ENCODE assay signal across 1 cellular context in genomic region chr3:143763568-143764162, GRCh38.
TF ChIP-seq lines count a peak whose summit lies in the region.

No MANE protein-coding gene starts in this region.

TF ChIP-seq in K562, 482 proteins besides CTCF, POLR2A, EP300 and RAD21 (continued from another document):
- TF ChIP-seq, protein P1, sequence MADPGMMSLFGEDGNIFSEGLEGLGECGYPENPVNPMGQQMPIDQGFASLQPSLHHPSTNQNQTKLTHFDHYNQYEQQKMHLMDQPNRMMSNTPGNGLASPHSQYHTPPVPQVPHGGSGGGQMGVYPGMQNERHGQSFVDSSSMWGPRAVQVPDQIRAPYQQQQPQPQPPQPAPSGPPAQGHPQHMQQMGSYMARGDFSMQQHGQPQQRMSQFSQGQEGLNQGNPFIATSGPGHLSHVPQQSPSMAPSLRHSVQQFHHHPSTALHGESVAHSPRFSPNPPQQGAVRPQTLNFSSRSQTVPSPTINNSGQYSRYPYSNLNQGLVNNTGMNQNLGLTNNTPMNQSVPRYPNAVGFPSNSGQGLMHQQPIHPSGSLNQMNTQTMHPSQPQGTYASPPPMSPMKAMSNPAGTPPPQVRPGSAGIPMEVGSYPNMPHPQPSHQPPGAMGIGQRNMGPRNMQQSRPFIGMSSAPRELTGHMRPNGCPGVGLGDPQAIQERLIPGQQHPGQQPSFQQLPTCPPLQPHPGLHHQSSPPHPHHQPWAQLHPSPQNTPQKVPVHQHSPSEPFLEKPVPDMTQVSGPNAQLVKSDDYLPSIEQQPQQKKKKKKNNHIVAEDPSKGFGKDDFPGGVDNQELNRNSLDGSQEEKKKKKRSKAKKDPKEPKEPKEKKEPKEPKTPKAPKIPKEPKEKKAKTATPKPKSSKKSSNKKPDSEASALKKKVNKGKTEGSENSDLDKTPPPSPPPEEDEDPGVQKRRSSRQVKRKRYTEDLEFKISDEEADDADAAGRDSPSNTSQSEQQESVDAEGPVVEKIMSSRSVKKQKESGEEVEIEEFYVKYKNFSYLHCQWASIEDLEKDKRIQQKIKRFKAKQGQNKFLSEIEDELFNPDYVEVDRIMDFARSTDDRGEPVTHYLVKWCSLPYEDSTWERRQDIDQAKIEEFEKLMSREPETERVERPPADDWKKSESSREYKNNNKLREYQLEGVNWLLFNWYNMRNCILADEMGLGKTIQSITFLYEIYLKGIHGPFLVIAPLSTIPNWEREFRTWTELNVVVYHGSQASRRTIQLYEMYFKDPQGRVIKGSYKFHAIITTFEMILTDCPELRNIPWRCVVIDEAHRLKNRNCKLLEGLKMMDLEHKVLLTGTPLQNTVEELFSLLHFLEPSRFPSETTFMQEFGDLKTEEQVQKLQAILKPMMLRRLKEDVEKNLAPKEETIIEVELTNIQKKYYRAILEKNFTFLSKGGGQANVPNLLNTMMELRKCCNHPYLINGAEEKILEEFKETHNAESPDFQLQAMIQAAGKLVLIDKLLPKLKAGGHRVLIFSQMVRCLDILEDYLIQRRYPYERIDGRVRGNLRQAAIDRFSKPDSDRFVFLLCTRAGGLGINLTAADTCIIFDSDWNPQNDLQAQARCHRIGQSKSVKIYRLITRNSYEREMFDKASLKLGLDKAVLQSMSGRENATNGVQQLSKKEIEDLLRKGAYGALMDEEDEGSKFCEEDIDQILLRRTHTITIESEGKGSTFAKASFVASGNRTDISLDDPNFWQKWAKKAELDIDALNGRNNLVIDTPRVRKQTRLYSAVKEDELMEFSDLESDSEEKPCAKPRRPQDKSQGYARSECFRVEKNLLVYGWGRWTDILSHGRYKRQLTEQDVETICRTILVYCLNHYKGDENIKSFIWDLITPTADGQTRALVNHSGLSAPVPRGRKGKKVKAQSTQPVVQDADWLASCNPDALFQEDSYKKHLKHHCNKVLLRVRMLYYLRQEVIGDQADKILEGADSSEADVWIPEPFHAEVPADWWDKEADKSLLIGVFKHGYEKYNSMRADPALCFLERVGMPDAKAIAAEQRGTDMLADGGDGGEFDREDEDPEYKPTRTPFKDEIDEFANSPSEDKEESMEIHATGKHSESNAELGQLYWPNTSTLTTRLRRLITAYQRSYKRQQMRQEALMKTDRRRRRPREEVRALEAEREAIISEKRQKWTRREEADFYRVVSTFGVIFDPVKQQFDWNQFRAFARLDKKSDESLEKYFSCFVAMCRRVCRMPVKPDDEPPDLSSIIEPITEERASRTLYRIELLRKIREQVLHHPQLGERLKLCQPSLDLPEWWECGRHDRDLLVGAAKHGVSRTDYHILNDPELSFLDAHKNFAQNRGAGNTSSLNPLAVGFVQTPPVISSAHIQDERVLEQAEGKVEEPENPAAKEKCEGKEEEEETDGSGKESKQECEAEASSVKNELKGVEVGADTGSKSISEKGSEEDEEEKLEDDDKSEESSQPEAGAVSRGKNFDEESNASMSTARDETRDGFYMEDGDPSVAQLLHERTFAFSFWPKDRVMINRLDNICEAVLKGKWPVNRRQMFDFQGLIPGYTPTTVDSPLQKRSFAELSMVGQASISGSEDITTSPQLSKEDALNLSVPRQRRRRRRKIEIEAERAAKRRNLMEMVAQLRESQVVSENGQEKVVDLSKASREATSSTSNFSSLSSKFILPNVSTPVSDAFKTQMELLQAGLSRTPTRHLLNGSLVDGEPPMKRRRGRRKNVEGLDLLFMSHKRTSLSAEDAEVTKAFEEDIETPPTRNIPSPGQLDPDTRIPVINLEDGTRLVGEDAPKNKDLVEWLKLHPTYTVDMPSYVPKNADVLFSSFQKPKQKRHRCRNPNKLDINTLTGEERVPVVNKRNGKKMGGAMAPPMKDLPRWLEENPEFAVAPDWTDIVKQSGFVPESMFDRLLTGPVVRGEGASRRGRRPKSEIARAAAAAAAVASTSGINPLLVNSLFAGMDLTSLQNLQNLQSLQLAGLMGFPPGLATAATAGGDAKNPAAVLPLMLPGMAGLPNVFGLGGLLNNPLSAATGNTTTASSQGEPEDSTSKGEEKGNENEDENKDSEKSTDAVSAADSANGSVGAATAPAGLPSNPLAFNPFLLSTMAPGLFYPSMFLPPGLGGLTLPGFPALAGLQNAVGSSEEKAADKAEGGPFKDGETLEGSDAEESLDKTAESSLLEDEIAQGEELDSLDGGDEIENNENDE (IDR thresholded peaks at IDR 0.05; ENCODE audit: low read depth, low read length): no peak
- TF ChIP-seq, protein P2, sequence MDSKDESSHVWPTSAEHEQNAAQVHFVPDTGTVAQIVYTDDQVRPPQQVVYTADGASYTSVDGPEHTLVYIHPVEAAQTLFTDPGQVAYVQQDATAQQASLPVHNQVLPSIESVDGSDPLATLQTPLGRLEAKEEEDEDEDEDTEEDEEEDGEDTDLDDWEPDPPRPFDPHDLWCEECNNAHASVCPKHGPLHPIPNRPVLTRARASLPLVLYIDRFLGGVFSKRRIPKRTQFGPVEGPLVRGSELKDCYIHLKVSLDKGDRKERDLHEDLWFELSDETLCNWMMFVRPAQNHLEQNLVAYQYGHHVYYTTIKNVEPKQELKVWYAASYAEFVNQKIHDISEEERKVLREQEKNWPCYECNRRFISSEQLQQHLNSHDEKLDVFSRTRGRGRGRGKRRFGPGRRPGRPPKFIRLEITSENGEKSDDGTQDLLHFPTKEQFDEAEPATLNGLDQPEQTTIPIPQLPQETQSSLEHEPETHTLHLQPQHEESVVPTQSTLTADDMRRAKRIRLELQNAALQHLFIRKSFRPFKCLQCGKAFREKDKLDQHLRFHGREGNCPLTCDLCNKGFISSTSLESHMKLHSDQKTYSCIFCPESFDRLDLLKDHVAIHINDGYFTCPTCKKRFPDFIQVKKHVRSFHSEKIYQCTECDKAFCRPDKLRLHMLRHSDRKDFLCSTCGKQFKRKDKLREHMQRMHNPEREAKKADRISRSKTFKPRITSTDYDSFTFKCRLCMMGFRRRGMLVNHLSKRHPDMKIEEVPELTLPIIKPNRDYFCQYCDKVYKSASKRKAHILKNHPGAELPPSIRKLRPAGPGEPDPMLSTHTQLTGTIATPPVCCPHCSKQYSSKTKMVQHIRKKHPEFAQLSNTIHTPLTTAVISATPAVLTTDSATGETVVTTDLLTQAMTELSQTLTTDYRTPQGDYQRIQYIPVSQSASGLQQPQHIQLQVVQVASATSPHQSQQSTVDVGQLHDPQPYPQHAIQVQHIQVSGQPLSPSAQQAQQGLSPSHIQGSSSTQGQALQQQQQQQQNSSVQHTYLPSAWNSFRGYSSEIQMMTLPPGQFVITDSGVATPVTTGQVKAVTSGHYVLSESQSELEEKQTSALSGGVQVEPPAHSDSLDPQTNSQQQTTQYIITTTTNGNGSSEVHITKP (IDR thresholded peaks at IDR 0.05; ENCODE audit: partially characterized antibody): no peak
- TF ChIP-seq, protein P3, sequence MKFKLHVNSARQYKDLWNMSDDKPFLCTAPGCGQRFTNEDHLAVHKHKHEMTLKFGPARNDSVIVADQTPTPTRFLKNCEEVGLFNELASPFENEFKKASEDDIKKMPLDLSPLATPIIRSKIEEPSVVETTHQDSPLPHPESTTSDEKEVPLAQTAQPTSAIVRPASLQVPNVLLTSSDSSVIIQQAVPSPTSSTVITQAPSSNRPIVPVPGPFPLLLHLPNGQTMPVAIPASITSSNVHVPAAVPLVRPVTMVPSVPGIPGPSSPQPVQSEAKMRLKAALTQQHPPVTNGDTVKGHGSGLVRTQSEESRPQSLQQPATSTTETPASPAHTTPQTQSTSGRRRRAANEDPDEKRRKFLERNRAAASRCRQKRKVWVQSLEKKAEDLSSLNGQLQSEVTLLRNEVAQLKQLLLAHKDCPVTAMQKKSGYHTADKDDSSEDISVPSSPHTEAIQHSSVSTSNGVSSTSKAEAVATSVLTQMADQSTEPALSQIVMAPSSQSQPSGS (CRISPR knock-in tag; IDR thresholded peaks at IDR 0.05): no peak
- no peak for TF ChIP-seq TEAD4 (IDR thresholded peaks at IDR 0.05; ENCODE audit: low read length)
- no peak for TF ChIP-seq TEAD4 (CRISPR knock-in tag; IDR thresholded peaks at IDR 0.05; ENCODE audit: borderline replicate concordance)
